1 cellular context compared by ENCODE assay signal in the genomic region with DNA sequence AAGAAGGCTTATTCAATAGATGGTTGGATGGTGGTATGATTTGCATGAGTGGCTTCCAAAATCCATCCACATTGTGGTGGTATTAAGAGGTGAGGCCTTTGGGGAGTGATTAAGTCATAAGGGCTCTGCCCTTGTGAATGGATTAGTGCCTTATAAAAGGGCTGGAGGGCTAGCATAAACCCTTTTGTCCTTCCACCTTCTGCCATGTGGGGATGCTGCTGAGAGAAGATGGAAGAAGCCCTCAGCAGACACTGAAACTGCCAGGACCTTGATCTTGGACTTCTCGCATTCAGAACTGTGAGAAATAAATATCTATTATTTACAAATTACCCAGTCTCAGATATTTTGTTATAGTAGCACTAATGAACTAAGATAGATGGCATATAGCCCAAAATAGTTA.
TF ChIP-seq lines count a peak whose summit lies in the region.

No MANE protein-coding gene starts in this region.

TF ChIP-seq in H1, 55 proteins besides CTCF, POLR2A, EP300 and RAD21 (continued from another document):
- TF ChIP-seq SIN3A (conservative IDR thresholded peaks at IDR 0.05 in 1 of 2, IDR thresholded peaks at IDR 0.05 in 1 of 2; ENCODE audit: low read depth in 1 of 2, low read length in 2 of 2): no peak
TF ChIP-seq in H1: peak in this region for 1.
